In genomic region chr22:42866100-42866499, GRCh38 we compare ENCODE assay signal across 23 cellular contexts. TPM values are rescaled to one million over a fixed set of nuclear protein-coding genes. Genes with fewer than 3 reads are reported as not detected.
A peak's percentile ranks its signal among the peaks of the same experiment; 100 is the strongest.
DNase-seq lines count a peak whose midpoint lies in the region; ATAC-seq, FAIRE-seq and TF ChIP-seq lines count a peak whose summit lies in the region.
"Had no signal": no experiment of that assay in that cellular context is flagged by ENCODE, and none has a peak within 500 bp of the region (broad histone marks: within the 10 kb centered on the region; RNA-seq: fewer than 3 reads in every experiment).

No MANE protein-coding gene starts in this region.

- H3K36me3 ChIP-seq in SJSA1 (peaks cover 42% of the 10 kb centered on the region), neuronal stem cell (replicated peaks in 1 of 2; ENCODE audit: control insufficient read depth in 2 of 2, insufficient read depth in 2 of 2, low read length in 2 of 2) (peaks cover 5 to 26% of the 10 kb centered on the region in 2 donors), SJCRH30 (peaks cover 14% of the 10 kb centered on the region)

- no peak overlapping the region for H2AFZ ChIP-seq in neuronal stem cell (ENCODE audit: low read length)
- H2AFZ ChIP-seq: PC-9 had no signal

- FAIRE-seq in GM12891 (lab: Jason Lieb, UNC): no peak
- FAIRE-seq: G401.6, H54 had no signal

- peak overlapping the region; percentile 50 for H3K27ac ChIP-seq in SJSA1
- no peak overlapping the region for H3K27ac ChIP-seq in neuronal stem cell (replicated peaks; ENCODE audit: low read length)
- H3K27ac ChIP-seq in SJCRH30: no peak overlapping the region
- H3K27ac ChIP-seq: PC-9 had no signal

- H3K4me2 ChIP-seq in neuronal stem cell (ENCODE audit: insufficient read depth, low read length, poor library complexity, severe bottlenecking): no peak overlapping the region
- H3K4me2 ChIP-seq: PC-9 had no signal

- no CpG with 5 or more reads among the region's 7 CpGs for WGBS in neuronal stem cell (ENCODE audit: extremely low coverage in 2 of 2, insufficient read length in 2 of 2, insufficient replicate concordance in 1 of 2), 2 donors

- H3K9me3 Mint-ChIP-seq in stimulated activated naive B cell treated with anti-CD40 and anti-IgM and Interleukin-4, amounts not matched to agents 10 μg/mL and 1 μg/mL and 100 μg/mL, for 72 hours: peaks cover 4 to 7% of the 10 kb centered on the region in 2 donors
- H3K9me3 Mint-ChIP-seq: CD4-positive, alpha-beta T cell had no signal

- H3K27me3 ChIP-seq in SJSA1 (replicated peaks) (no peaks in the 10 kb centered on the region), neuronal stem cell (ENCODE audit: control insufficient read depth in 3 of 3, insufficient read depth in 3 of 3, low read depth in 1 of 3, low read length in 3 of 3) (no peaks in the 10 kb centered on the region), SJCRH30 (no peaks in the 10 kb centered on the region)

- no peak overlapping the region for H3K4me3 Mint-ChIP-seq in stimulated activated naive B cell treated with anti-CD40 and anti-IgM and Interleukin-4, amounts not matched to agents 10 μg/mL and 1 μg/mL and 100 μg/mL, for 72 hours
- H3K4me3 Mint-ChIP-seq: CD4-positive, alpha-beta T cell had no signal

- H2BK12ac ChIP-seq in neuronal stem cell (ENCODE audit: low read length): no peak overlapping the region

- peaks cover 9% of the 10 kb centered on the region for H3K9me3 ChIP-seq in SJSA1 (replicated peaks)
- no peaks in the 10 kb centered on the region for H3K9me3 ChIP-seq in neuronal stem cell (replicated peaks in 1 of 2; ENCODE audit: control insufficient read depth in 2 of 2, insufficient read depth in 1 of 2, low read depth in 1 of 2, low read length in 2 of 2)
- H3K9me3 ChIP-seq in SJCRH30 (replicated peaks): no peaks in the 10 kb centered on the region
- H3K9me3 ChIP-seq: Caco-2 had no signal

- H3K4me1 ChIP-seq in SJSA1 (replicated peaks): peaks cover 39% of the 10 kb centered on the region
- H3K4me1 ChIP-seq in neuronal stem cell (ENCODE audit: control insufficient read depth in 2 of 2, insufficient read depth in 1 of 2, low read depth in 1 of 2, low read length in 2 of 2): no peaks in the 10 kb centered on the region
- peaks cover 16% of the 10 kb centered on the region for H3K4me1 ChIP-seq in SJCRH30

- ATAC-seq in stimulated activated naive B cell treated with anti-CD40 and anti-IgM and Interleukin-4, amounts not matched to agents 10 μg/mL and 1 μg/mL and 100 μg/mL, for 72 hours (replicated peaks): no peak
- ATAC-seq: SK-N-SH treated with all-trans-retinoic acid at 6 μM for 48 hours had no signal

- no peak overlapping the region for H2BK120ac ChIP-seq in neuronal stem cell (ENCODE audit: low read depth, low read length)

- no peak overlapping the region for H3K14ac ChIP-seq in neuronal stem cell (ENCODE audit: low read length)

- no peak overlapping the region for H3K18ac ChIP-seq in neuronal stem cell (ENCODE audit: low read length)

- H2BK5ac ChIP-seq in neuronal stem cell (ENCODE audit: low read length): no peak overlapping the region

- peaks cover 20 to 33% of the 10 kb centered on the region in 2 donors for H3K4me1 Mint-ChIP-seq in stimulated activated naive B cell treated with anti-CD40 and anti-IgM and Interleukin-4, amounts not matched to agents 10 μg/mL and 1 μg/mL and 100 μg/mL, for 72 hours

- no peak overlapping the region for H2AK5ac ChIP-seq in neuronal stem cell (ENCODE audit: low read depth, low read length)

- H3K79me1 ChIP-seq in neuronal stem cell (ENCODE audit: low read depth, low read length): peaks cover 2% of the 10 kb centered on the region

- H3K23ac ChIP-seq in neuronal stem cell (ENCODE audit: low read depth, low read length, poor library complexity): no peak overlapping the region

- H3K4ac ChIP-seq in neuronal stem cell (ENCODE audit: low read length): no peak overlapping the region

- H2BK15ac ChIP-seq in neuronal stem cell (ENCODE audit: low read length): peak overlapping the region; percentile 3

- H3K27me3 Mint-ChIP-seq in stimulated activated naive B cell treated with anti-CD40 and anti-IgM and Interleukin-4, amounts not matched to agents 10 μg/mL and 1 μg/mL and 100 μg/mL, for 72 hours: no peaks in the 10 kb centered on the region
- H3K27me3 Mint-ChIP-seq: CD4-positive, alpha-beta T cell had no signal

- H3K9ac ChIP-seq in neuronal stem cell (ENCODE audit: low read depth, low read length, poor library complexity): no peak overlapping the region

- no peak overlapping the region for H4K8ac ChIP-seq in neuronal stem cell (ENCODE audit: low read depth, low read length)

- H3K4me3 ChIP-seq in SJSA1 (no peak overlapping the region), neuronal stem cell (ENCODE audit: low read length in 2 of 2) (no peak overlapping the region), SJCRH30 (no peak overlapping the region)
- H3K4me3 ChIP-seq: PC-9 had no signal

- H3K27ac Mint-ChIP-seq in stimulated activated naive B cell treated with anti-CD40 and anti-IgM and Interleukin-4, amounts not matched to agents 10 μg/mL and 1 μg/mL and 100 μg/mL, for 72 hours: peak overlapping the region; percentile 54
- H3K27ac Mint-ChIP-seq: CD4-positive, alpha-beta T cell had no signal

- H4K91ac ChIP-seq in neuronal stem cell (ENCODE audit: low read depth, low read length, poor library complexity): no peak overlapping the region

- DNase-seq in GM12891 (ENCODE audit: insufficient read length, low spot score) (no peak), SJSA1 (ENCODE audit: low read depth in 1 of 2, low spot score in 2 of 2) (no peak), neuronal stem cell (ENCODE audit: low spot score) (no peak), SJCRH30 (no peak), SKM-1 treated with dmso at 0.1 percent for 144 hours (lab: John Stamatoyannopoulos, UW; ENCODE audit: unreplicated experiment) (no peak), erythroblast (lab: John Stamatoyannopoulos, UW) (no peak)
- no peak for DNase-seq in stimulated activated naive B cell treated with anti-CD40 and anti-IgM and Interleukin-4, amounts not matched to agents 10 μg/mL and 1 μg/mL and 100 μg/mL, for 72 hours
- DNase-seq: Caco-2; CD4-positive, alpha-beta T cell; KBM-7; MM.1S; NCI-H1048; NCI-H1436; NCI-H187 treated with DMSO at 0.1 percent for 48 hours; NCI-H2227 treated with DMSO at 0.1 percent for 48 hours; NCI-H510A treated with DMSO at 0.1 percent for 48 hours; NCI-H748 treated with DMSO at 0.1 percent for 48 hours; PC-9; RPMI8226; SHP77 had no signal

- TF ChIP-seq POLR2A in GM12891 (IDR thresholded peaks at IDR 0.05; ENCODE audit: low read depth, low read length) (no peak), erythroblast (IDR thresholded peaks at IDR 0.05; ENCODE audit: low read length) (no peak)

- H3K36me3 Mint-ChIP-seq in stimulated activated naive B cell treated with anti-CD40 and anti-IgM and Interleukin-4, amounts not matched to agents 10 μg/mL and 1 μg/mL and 100 μg/mL, for 72 hours: peaks cover 10 to 46% of the 10 kb centered on the region in 2 donors

TF ChIP-seq in GM12891, 5 proteins besides CTCF, POLR2A, EP300 and RAD21:
- 0 out of 2 replicates have a peak, but pooled peaks have one; percentile 30 for TF ChIP-seq POLR2AphosphoS5 (IDR thresholded peaks at IDR 0.05; ENCODE audit: low read depth, low read length)
- TF ChIP-seq PAX5 (IDR thresholded peaks at IDR 0.05; ENCODE audit: insufficient read depth, low read length, severe bottlenecking): no peak
- TF ChIP-seq SPI1 (IDR thresholded peaks at IDR 0.05; ENCODE audit: low read depth, low read length): no peak
- TF ChIP-seq POU2F2 (IDR thresholded peaks at IDR 0.05; ENCODE audit: low read depth, low read length): no peak
- no peak for TF ChIP-seq TAF1 (IDR thresholded peaks at IDR 0.05; ENCODE audit: low read depth, low read length)
TF ChIP-seq in GM12891: peak in this region for 1.

RNA-seq across cellular contexts. Expression of gene ARFGAP3, which starts 9.0 kb away (rescaled TPM):
- polyA plus RNA-seq in GM12891 (2012; ENCODE audit: low read depth, missing spikeins): 31.4 TPM
- total RNA-seq in SJSA1 (2014; rRNA removed; shearing (Covaris generic)): 67.9 and 71.3 TPM in 2 replicates
- 23.8 TPM for polyA plus RNA-seq in neuronal stem cell (2013, experiment 1 of 2)
- 23.2 TPM for polyA plus RNA-seq in neuronal stem cell (2013, experiment 2 of 2)
- 47.2 and 47.5 TPM in 2 replicates for total RNA-seq in SJCRH30 (2014; rRNA removed; shearing (Covaris generic))
